Comparison of ENCODE assay signal across 17 cellular contexts in genomic region chr20:56826971-56827645, GRCh38.
DNase-seq lines count a peak whose midpoint lies in the region; ATAC-seq, FAIRE-seq and TF ChIP-seq lines count a peak whose summit lies in the region.
"Had no signal": no experiment of that assay in that cellular context is flagged by ENCODE, and none has a peak within 500 bp of the region (broad histone marks: within the 10 kb centered on the region; RNA-seq: fewer than 3 reads in every experiment).

No MANE protein-coding gene starts in this region.

- H3K4me2 ChIP-seq in PC-3 (ENCODE audit: low read length) = peak overlapping the region; percentile 12; the same call in 1 of the 2 replicates

- WGBS in esophagus, 2 donors = 26 to 36% methylated on average over 15 of the region's 15 CpGs
- 24% methylated on average over 15 of the region's 15 CpGs for WGBS in prostate gland

- no peaks in the 10 kb centered on the region for H3K79me2 ChIP-seq in PC-3 (ENCODE audit: low read length)

- ATAC-seq in PC-3 = no peak
- ATAC-seq: activated CD8-positive, alpha-beta T cell treated with anti-CD3 and anti-CD28 coated beads, Interleukin-2, amount 10 ng/mL, durations not matched to agents 7 days and 5 days; stimulated activated naive CD8-positive, alpha-beta T cell treated with anti-CD3 and anti-CD28 coated beads, Interleukin-15, Interleukin-2, amounts not matched to agents 100 U/mL and 50 U/mL, for 24 hours; T-helper 17 cell had no signal

- H3F3A ChIP-seq in PC-3 (ENCODE audit: low read length, unreplicated experiment) = no peaks in the 10 kb centered on the region

- POLR2A ChIA-PET in PC-3 (lab: Charles Lee; ENCODE audit: unreplicated experiment) = no interaction called here

- peak overlapping the region; percentile 47; the same call in 1 of the 2 replicates for H2AFZ ChIP-seq in PC-3 (ENCODE audit: low read length)

- DNase-seq in EL (peak; percentile 67), PC-3 (peak; percentile 38), prostate gland (ENCODE audit: low spot score) (peak; percentile 30), kidney (no peak), glomerular visceral epithelial cell (ENCODE audit: extremely low spot score) (no peak), iPS-NIHi7 (ENCODE audit: extremely low spot score) (no peak), NCI-H526 treated with DMSO at 0.1 percent for 48 hours (lab: John Stamatoyannopoulos, UW) (no peak)
- DNase-seq: activated CD8-positive, alpha-beta T cell treated with anti-CD3 and anti-CD28 coated beads, Interleukin-2, amount 10 ng/mL, durations not matched to agents 7 days and 5 days; CD8-positive, alpha-beta memory T cell; effector memory CD4-positive, alpha-beta T cell; NCI-H1105; NCI-H748 treated with DMSO at 0.1 percent for 48 hours; stimulated activated naive CD8-positive, alpha-beta T cell treated with anti-CD3 and anti-CD28 coated beads, Interleukin-15, Interleukin-2, amounts not matched to agents 100 U/mL and 50 U/mL, for 24 hours; T-helper 17 cell had no signal

- H3K9me2 ChIP-seq in PC-3 (replicated peaks; ENCODE audit: low read length) = no peaks in the 10 kb centered on the region

- TF ChIP-seq POLR2A in prostate gland (IDR thresholded peaks at IDR 0.05) = no peak

- H3K27ac ChIP-seq in PC-3 (ENCODE audit: low read length) = no peak overlapping the region
- H3K27ac ChIP-seq in esophagus (ENCODE audit: low read depth in 2 of 2, low read length in 1 of 2) = peak overlapping the region; percentile 69 to 72
- peak overlapping the region; percentile 31 to 45 for H3K27ac ChIP-seq in prostate gland
- no peak overlapping the region for H3K27ac ChIP-seq in kidney (ENCODE audit: low read depth in 2 of 2, low read length in 2 of 2)
- H3K27ac ChIP-seq: adrenal gland had no signal

- BruUV-seq in PC-3 (replicated peaks; lab: Mats Ljungman, UMichigan) = no TSS peak

- H3K9ac ChIP-seq in PC-3 (ENCODE audit: low read length) (no peak overlapping the region), kidney (ENCODE audit: low read length in 2 of 2) (no peak overlapping the region)

- H3K9me3 ChIP-seq in PC-3 (ENCODE audit: low read length) (no peaks in the 10 kb centered on the region), esophagus (ENCODE audit: control insufficient read depth in 2 of 2, insufficient read depth in 1 of 2, low read depth in 1 of 2, low read length in 1 of 2) (no peaks in the 10 kb centered on the region), prostate gland (no peaks in the 10 kb centered on the region), kidney (ENCODE audit: control insufficient read depth in 1 of 2, low read length in 2 of 2) (no peaks in the 10 kb centered on the region)
- H3K9me3 ChIP-seq: adrenal gland had no signal

- H3K4me3 ChIP-seq in PC-3 (ENCODE audit: low read length) (no peak overlapping the region), esophagus (ENCODE audit: low read depth in 1 of 2, low read length in 2 of 2) (no peak overlapping the region), prostate gland (no peak overlapping the region), kidney (ENCODE audit: low read length in 2 of 2) (no peak overlapping the region)
- H3K4me3 ChIP-seq: adrenal gland had no signal

- no peak for TF ChIP-seq CTCF in PC-3 (conservative IDR thresholded peaks at IDR 0.05; ENCODE audit: low read depth, low read length)
- TF ChIP-seq CTCF in prostate gland (IDR thresholded peaks at IDR 0.05) = no peak
- TF ChIP-seq CTCF in kidney (IDR thresholded peaks at IDR 0.05; ENCODE audit: borderline replicate concordance, extremely low read depth, insufficient read depth) = no peak

- peaks cover 16% of the 10 kb centered on the region; the same call in 1 of the 2 replicates for H3K4me1 ChIP-seq in PC-3 (ENCODE audit: insufficient read depth, low read length)
- peaks cover 0 to 8% of the 10 kb centered on the region in 2 donors for H3K4me1 ChIP-seq in esophagus (ENCODE audit: control insufficient read depth in 2 of 2, insufficient read depth in 2 of 2, low read length in 1 of 2)
- no peaks in the 10 kb centered on the region for H3K4me1 ChIP-seq in prostate gland (replicated peaks)
- no peaks in the 10 kb centered on the region for H3K4me1 ChIP-seq in kidney (ENCODE audit: control insufficient read depth in 1 of 2, insufficient read depth in 1 of 2, low read depth in 1 of 2, low read length in 2 of 2)
- H3K4me1 ChIP-seq: adrenal gland had no signal

- no peaks in the 10 kb centered on the region for H3K36me3 ChIP-seq in PC-3 (ENCODE audit: low read depth, low read length)
- no peaks in the 10 kb centered on the region for H3K36me3 ChIP-seq in esophagus (ENCODE audit: control insufficient read depth in 2 of 2, insufficient read depth in 2 of 2, low read length in 1 of 2)
- no peaks in the 10 kb centered on the region for H3K36me3 ChIP-seq in prostate gland
- no peaks in the 10 kb centered on the region for H3K36me3 ChIP-seq in kidney (ENCODE audit: control insufficient read depth in 1 of 2, insufficient read depth in 2 of 2, low read length in 2 of 2)
- H3K36me3 ChIP-seq: adrenal gland had no signal

- CTCF ChIA-PET in PC-3 (lab: Charles Lee) = no interaction called here

- FAIRE-seq in kidney (lab: Jason Lieb, UNC) = no peak
- FAIRE-seq: islet of Langerhans had no signal

- no peaks in the 10 kb centered on the region for H3K27me3 ChIP-seq in PC-3 (ENCODE audit: low read length)
- H3K27me3 ChIP-seq in esophagus (ENCODE audit: control insufficient read depth in 1 of 2, insufficient read depth in 2 of 2, low read length in 2 of 2) = no peaks in the 10 kb centered on the region
- H3K27me3 ChIP-seq in prostate gland (replicated peaks; ENCODE audit: insufficient read depth) = no peaks in the 10 kb centered on the region

- no peaks in the 10 kb centered on the region for H4K20me1 ChIP-seq in PC-3 (ENCODE audit: low read length)

- intact Hi-C loops in PC-3 (cut with micrococcal nuclease) = no loop called here
- intact Hi-C loops in prostate gland (cut with DNase I) = no loop called here
- intact Hi-C loops in kidney (cut with DNase I) = no loop called here

Comparison
In these comparisons a context has a peak if more than half of its experiments do, and no peak if none do; other contexts are left out.
1. DNase-seq: peak in EL (single experiment), PC-3 (single experiment) and prostate gland (single experiment); none in kidney (single experiment), glomerular visceral epithelial cell (single experiment), iPS-NIHi7 (single experiment) and NCI-H526 treated with DMSO at 0.1 percent for 48 hours (single experiment).
2. H3K27ac ChIP-seq: peak in esophagus (2 of 2) and prostate gland (2 of 2); none in PC-3 (single experiment) and kidney (0 of 2).